1 cellular context compared by ENCODE assay signal in the genomic region with DNA sequence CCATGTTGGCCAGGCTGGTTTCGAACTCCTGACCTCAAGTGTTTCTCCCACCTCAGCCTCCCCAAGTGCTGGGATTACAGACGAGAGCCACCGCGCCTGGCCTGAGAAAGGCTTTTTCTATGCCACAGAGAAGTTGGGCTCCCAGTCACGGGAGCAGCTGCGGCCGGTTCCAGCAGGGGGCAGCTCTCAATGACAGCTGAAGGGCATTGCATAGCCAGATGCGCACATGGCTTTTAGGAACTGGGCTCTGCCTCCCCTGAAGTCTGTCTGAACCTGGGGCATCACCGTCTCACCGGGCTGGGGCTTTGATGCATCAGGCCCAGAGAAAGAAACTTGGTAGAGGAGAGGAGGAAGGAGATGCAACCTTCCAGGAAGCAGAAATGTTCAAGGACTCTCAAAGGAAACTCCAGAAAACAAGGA.
A peak's percentile ranks its signal among the peaks of the same experiment; 100 is the strongest.
TF ChIP-seq lines count a peak whose summit lies in the region.

No MANE protein-coding gene starts in this region.

TF ChIP-seq in K562, 482 proteins besides CTCF, POLR2A, EP300 and RAD21 (continued from another document and continues in another):
- TF ChIP-seq, protein P1, sequence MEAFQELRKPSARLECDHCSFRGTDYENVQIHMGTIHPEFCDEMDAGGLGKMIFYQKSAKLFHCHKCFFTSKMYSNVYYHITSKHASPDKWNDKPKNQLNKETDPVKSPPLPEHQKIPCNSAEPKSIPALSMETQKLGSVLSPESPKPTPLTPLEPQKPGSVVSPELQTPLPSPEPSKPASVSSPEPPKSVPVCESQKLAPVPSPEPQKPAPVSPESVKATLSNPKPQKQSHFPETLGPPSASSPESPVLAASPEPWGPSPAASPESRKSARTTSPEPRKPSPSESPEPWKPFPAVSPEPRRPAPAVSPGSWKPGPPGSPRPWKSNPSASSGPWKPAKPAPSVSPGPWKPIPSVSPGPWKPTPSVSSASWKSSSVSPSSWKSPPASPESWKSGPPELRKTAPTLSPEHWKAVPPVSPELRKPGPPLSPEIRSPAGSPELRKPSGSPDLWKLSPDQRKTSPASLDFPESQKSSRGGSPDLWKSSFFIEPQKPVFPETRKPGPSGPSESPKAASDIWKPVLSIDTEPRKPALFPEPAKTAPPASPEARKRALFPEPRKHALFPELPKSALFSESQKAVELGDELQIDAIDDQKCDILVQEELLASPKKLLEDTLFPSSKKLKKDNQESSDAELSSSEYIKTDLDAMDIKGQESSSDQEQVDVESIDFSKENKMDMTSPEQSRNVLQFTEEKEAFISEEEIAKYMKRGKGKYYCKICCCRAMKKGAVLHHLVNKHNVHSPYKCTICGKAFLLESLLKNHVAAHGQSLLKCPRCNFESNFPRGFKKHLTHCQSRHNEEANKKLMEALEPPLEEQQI (IDR thresholded peaks at IDR 0.05) = no peak
- TF ChIP-seq SOX6 (IDR thresholded peaks at IDR 0.05) (0 out of 2 replicates have a peak, but pooled peaks have one; percentile 16), MAZ (CRISPR knock-in tag; conservative IDR thresholded peaks at IDR 0.05 in 1 of 2, IDR thresholded peaks at IDR 0.05 in 1 of 2) (peak in 1 of 2 experiments; percentile 33; a peak in 1 of 4 replicates), RBM39 (optimal IDR thresholded peaks at IDR 0.05; ENCODE audit: low read depth, low read length) (no peak), RUNX1 (IDR thresholded peaks at IDR 0.05; ENCODE audit: low read depth) (no peak), TCFL5 (CRISPR knock-in tag; conservative IDR thresholded peaks at IDR 0.05) (no peak), ETS2 (tag; IDR thresholded peaks at IDR 0.05; ENCODE audit: borderline replicate concordance, poor library complexity, severe bottlenecking) (no peak), ZFP36 (IDR thresholded peaks at IDR 0.05; ENCODE audit: low read depth, low read length, partially characterized antibody) (peak; percentile 14), LEF1 (IDR thresholded peaks at IDR 0.05) (no peak), MYC (IDR thresholded peaks at IDR 0.05; ENCODE audit: low read depth, low read length) (peak; percentile 93), MYC (CRISPR knock-in tag; IDR thresholded peaks at IDR 0.05; ENCODE audit: borderline replicate concordance, low read depth) (no peak), MEIS2 (IDR thresholded peaks at IDR 0.05; ENCODE audit: partially characterized antibody) (peak; percentile 24), TSC22D4 (tag; IDR thresholded peaks at IDR 0.05) (no peak), GTF2A2 (tag; IDR thresholded peaks at IDR 0.05) (no peak), SRSF3 (IDR thresholded peaks at IDR 0.05; ENCODE audit: insufficient read depth, low read length) (no peak), ZNF551 (CRISPR knock-in tag; IDR thresholded peaks at IDR 0.05) (no peak), HCFC1 (IDR thresholded peaks at IDR 0.05; ENCODE audit: low read depth, low read length) (0 out of 2 replicates have a peak, but pooled peaks have one; percentile 27), ESRRA (IDR thresholded peaks at IDR 0.05; ENCODE audit: borderline replicate concordance, low read depth) (peak; percentile 100), SREBF1 (IDR thresholded peaks at IDR 0.05; ENCODE audit: borderline replicate concordance, low read depth, low read length) (no peak), STAT5B (CRISPR knock-in tag; IDR thresholded peaks at IDR 0.05) (no peak), KDM5B (IDR thresholded peaks at IDR 0.05; ENCODE audit: insufficient replicate concordance, low read depth, low read length) (no peak), ZNF584 (CRISPR knock-in tag; IDR thresholded peaks at IDR 0.05; ENCODE audit: low read depth) (no peak), RFX7 (CRISPR knock-in tag; IDR thresholded peaks at IDR 0.05) (no peak), FOXK2 (conservative IDR thresholded peaks at IDR 0.05 in 1 of 2, IDR thresholded peaks at IDR 0.05 in 1 of 2; ENCODE audit: low read depth in 2 of 2) (no peak), NR3C1 (CRISPR knock-in tag; IDR thresholded peaks at IDR 0.05) (no peak), ZBTB7A (IDR thresholded peaks at IDR 0.05; ENCODE audit: borderline replicate concordance, control insufficient read depth, low read depth, low read length) (no peak), SIN3A (IDR thresholded peaks at IDR 0.05; ENCODE audit: borderline replicate concordance in 2 of 2, control insufficient read depth in 1 of 2, low read depth in 2 of 2, low read length in 2 of 2) (no peak), HEY1 (CRISPR knock-in tag; IDR thresholded peaks at IDR 0.05; ENCODE audit: borderline replicate concordance) (no peak), NFIC (IDR thresholded peaks at IDR 0.05) (no peak), RCOR1 (IDR thresholded peaks at IDR 0.05; ENCODE audit: borderline replicate concordance in 1 of 2, low read depth in 2 of 2, low read length in 2 of 2) (peak in 1 of 2 experiments; percentile 42; a peak in 1 of 4 replicates), TRIM28 (IDR thresholded peaks at IDR 0.05) (no peak), ZNF384 (IDR thresholded peaks at IDR 0.05; ENCODE audit: low read depth, low read length) (0 out of 2 replicates have a peak, but pooled peaks have one; percentile 6)
- TF ChIP-seq, protein P2, sequence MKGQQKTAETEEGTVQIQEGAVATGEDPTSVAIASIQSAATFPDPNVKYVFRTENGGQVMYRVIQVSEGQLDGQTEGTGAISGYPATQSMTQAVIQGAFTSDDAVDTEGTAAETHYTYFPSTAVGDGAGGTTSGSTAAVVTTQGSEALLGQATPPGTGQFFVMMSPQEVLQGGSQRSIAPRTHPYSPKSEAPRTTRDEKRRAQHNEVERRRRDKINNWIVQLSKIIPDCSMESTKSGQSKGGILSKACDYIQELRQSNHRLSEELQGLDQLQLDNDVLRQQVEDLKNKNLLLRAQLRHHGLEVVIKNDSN (CRISPR knock-in tag; IDR thresholded peaks at IDR 0.05) = peak; percentile 35; the same call in 1 of the 2 replicates
- TF ChIP-seq, protein P3, sequence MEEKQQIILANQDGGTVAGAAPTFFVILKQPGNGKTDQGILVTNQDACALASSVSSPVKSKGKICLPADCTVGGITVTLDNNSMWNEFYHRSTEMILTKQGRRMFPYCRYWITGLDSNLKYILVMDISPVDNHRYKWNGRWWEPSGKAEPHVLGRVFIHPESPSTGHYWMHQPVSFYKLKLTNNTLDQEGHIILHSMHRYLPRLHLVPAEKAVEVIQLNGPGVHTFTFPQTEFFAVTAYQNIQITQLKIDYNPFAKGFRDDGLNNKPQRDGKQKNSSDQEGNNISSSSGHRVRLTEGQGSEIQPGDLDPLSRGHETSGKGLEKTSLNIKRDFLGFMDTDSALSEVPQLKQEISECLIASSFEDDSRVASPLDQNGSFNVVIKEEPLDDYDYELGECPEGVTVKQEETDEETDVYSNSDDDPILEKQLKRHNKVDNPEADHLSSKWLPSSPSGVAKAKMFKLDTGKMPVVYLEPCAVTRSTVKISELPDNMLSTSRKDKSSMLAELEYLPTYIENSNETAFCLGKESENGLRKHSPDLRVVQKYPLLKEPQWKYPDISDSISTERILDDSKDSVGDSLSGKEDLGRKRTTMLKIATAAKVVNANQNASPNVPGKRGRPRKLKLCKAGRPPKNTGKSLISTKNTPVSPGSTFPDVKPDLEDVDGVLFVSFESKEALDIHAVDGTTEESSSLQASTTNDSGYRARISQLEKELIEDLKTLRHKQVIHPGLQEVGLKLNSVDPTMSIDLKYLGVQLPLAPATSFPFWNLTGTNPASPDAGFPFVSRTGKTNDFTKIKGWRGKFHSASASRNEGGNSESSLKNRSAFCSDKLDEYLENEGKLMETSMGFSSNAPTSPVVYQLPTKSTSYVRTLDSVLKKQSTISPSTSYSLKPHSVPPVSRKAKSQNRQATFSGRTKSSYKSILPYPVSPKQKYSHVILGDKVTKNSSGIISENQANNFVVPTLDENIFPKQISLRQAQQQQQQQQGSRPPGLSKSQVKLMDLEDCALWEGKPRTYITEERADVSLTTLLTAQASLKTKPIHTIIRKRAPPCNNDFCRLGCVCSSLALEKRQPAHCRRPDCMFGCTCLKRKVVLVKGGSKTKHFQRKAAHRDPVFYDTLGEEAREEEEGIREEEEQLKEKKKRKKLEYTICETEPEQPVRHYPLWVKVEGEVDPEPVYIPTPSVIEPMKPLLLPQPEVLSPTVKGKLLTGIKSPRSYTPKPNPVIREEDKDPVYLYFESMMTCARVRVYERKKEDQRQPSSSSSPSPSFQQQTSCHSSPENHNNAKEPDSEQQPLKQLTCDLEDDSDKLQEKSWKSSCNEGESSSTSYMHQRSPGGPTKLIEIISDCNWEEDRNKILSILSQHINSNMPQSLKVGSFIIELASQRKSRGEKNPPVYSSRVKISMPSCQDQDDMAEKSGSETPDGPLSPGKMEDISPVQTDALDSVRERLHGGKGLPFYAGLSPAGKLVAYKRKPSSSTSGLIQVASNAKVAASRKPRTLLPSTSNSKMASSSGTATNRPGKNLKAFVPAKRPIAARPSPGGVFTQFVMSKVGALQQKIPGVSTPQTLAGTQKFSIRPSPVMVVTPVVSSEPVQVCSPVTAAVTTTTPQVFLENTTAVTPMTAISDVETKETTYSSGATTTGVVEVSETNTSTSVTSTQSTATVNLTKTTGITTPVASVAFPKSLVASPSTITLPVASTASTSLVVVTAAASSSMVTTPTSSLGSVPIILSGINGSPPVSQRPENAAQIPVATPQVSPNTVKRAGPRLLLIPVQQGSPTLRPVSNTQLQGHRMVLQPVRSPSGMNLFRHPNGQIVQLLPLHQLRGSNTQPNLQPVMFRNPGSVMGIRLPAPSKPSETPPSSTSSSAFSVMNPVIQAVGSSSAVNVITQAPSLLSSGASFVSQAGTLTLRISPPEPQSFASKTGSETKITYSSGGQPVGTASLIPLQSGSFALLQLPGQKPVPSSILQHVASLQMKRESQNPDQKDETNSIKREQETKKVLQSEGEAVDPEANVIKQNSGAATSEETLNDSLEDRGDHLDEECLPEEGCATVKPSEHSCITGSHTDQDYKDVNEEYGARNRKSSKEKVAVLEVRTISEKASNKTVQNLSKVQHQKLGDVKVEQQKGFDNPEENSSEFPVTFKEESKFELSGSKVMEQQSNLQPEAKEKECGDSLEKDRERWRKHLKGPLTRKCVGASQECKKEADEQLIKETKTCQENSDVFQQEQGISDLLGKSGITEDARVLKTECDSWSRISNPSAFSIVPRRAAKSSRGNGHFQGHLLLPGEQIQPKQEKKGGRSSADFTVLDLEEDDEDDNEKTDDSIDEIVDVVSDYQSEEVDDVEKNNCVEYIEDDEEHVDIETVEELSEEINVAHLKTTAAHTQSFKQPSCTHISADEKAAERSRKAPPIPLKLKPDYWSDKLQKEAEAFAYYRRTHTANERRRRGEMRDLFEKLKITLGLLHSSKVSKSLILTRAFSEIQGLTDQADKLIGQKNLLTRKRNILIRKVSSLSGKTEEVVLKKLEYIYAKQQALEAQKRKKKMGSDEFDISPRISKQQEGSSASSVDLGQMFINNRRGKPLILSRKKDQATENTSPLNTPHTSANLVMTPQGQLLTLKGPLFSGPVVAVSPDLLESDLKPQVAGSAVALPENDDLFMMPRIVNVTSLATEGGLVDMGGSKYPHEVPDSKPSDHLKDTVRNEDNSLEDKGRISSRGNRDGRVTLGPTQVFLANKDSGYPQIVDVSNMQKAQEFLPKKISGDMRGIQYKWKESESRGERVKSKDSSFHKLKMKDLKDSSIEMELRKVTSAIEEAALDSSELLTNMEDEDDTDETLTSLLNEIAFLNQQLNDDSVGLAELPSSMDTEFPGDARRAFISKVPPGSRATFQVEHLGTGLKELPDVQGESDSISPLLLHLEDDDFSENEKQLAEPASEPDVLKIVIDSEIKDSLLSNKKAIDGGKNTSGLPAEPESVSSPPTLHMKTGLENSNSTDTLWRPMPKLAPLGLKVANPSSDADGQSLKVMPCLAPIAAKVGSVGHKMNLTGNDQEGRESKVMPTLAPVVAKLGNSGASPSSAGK (IDR thresholded peaks at IDR 0.05) = peak; percentile 58
- TF ChIP-seq, protein P4, sequence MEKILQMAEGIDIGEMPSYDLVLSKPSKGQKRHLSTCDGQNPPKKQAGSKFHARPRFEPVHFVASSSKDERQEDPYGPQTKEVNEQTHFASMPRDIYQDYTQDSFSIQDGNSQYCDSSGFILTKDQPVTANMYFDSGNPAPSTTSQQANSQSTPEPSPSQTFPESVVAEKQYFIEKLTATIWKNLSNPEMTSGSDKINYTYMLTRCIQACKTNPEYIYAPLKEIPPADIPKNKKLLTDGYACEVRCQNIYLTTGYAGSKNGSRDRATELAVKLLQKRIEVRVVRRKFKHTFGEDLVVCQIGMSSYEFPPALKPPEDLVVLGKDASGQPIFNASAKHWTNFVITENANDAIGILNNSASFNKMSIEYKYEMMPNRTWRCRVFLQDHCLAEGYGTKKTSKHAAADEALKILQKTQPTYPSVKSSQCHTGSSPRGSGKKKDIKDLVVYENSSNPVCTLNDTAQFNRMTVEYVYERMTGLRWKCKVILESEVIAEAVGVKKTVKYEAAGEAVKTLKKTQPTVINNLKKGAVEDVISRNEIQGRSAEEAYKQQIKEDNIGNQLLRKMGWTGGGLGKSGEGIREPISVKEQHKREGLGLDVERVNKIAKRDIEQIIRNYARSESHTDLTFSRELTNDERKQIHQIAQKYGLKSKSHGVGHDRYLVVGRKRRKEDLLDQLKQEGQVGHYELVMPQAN (IDR thresholded peaks at IDR 0.05; ENCODE audit: borderline replicate concordance) = no peak
- TF ChIP-seq, protein P5, sequence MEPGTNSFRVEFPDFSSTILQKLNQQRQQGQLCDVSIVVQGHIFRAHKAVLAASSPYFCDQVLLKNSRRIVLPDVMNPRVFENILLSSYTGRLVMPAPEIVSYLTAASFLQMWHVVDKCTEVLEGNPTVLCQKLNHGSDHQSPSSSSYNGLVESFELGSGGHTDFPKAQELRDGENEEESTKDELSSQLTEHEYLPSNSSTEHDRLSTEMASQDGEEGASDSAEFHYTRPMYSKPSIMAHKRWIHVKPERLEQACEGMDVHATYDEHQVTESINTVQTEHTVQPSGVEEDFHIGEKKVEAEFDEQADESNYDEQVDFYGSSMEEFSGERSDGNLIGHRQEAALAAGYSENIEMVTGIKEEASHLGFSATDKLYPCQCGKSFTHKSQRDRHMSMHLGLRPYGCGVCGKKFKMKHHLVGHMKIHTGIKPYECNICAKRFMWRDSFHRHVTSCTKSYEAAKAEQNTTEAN (CRISPR knock-in tag; IDR thresholded peaks at IDR 0.05) = no peak
- TF ChIP-seq, protein P6, sequence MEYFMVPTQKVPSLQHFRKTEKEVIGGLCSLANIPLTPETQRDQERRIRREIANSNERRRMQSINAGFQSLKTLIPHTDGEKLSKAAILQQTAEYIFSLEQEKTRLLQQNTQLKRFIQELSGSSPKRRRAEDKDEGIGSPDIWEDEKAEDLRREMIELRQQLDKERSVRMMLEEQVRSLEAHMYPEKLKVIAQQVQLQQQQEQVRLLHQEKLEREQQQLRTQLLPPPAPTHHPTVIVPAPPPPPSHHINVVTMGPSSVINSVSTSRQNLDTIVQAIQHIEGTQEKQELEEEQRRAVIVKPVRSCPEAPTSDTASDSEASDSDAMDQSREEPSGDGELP (CRISPR knock-in tag; IDR thresholded peaks at IDR 0.05; ENCODE audit: borderline replicate concordance) = peak; percentile 71; the same call in 1 of the 2 replicates
- TF ChIP-seq, protein P7, sequence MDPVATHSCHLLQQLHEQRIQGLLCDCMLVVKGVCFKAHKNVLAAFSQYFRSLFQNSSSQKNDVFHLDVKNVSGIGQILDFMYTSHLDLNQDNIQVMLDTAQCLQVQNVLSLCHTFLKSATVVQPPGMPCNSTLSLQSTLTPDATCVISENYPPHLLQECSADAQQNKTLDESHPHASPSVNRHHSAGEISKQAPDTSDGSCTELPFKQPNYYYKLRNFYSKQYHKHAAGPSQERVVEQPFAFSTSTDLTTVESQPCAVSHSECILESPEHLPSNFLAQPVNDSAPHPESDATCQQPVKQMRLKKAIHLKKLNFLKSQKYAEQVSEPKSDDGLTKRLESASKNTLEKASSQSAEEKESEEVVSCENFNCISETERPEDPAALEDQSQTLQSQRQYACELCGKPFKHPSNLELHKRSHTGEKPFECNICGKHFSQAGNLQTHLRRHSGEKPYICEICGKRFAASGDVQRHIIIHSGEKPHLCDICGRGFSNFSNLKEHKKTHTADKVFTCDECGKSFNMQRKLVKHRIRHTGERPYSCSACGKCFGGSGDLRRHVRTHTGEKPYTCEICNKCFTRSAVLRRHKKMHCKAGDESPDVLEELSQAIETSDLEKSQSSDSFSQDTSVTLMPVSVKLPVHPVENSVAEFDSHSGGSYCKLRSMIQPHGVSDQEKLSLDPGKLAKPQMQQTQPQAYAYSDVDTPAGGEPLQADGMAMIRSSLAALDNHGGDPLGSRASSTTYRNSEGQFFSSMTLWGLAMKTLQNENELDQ (CRISPR knock-in tag; IDR thresholded peaks at IDR 0.05; ENCODE audit: borderline replicate concordance) = no peak
